ENCODE assay signal across 8 cellular contexts in the genomic region with DNA sequence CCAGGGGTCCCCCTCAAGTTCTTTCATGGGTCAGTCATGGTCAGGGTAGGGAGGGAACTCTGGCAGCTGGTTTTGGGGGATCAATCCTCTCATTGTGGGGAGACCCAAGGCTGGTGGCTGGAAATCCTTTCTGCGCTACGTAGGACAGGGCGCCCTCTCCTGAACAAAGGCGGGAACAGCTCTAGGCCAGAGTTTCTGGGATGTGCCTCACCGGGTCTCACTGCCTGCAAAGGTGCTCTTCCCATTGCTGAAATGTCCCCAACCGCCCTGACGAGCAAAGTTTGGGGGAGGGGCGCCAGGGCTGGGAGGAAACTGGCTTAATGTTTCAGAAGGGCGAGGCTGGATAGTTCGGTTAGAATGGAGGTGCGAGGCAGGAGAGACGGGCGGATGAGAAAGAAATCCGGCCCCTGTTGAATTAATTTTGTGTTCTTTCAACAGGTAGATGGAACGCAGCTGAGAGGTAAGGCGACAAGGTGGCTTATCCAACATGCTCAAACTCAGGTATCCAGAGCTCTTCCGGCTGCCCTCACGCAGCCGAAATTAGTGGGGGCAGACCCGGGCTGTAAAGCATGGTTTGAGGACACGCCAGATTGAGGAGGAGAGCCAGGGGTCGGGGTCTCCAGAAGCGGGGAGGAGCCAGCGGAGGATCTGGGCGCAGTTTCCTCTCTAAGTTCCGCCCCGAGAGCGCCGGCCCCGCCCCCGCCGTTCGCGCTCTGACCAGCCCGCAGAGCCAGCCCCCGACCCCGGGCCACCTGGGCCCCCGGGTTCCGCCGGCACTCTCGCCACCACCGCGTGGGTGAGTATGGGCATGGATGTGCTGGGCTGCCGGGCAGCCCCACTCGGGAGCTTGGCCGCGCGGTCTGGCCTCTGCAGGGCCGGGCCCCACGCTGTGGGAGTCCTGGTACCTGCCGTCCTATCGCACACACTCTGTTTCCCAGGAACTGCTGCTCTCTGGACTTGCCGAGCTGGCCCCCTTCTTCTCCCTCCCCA. TPM values are rescaled to one million over a fixed set of nuclear protein-coding genes. Genes with fewer than 3 reads are reported as not detected.
DNase-seq lines count a peak whose midpoint lies in the region; ATAC-seq and TF ChIP-seq lines count a peak whose summit lies in the region.

Gene PGAP2 (plus strand): TSS at position 705 of the 990 bp plus-strand sequence. CDS start 2,700 bp downstream, outside the sequence.

- H3K27ac Mint-ChIP-seq in H9, result peak within 1 kb of the TSS; percentile 94 to 96 (median 95)
- H3K27ac Mint-ChIP-seq in T-helper 2 cell treated with Interferon-gamma antibody and Interleukin-4, amounts not matched to agents 5 μg/mL and 100 μg/mL, for 36 hours, result peak within 1 kb of the TSS; percentile 87
- H3K27ac Mint-ChIP-seq in brain, result peak within 1 kb of the TSS; percentile 14 to 85 (median 73)

- ATAC-seq in HG02970 (IDR thresholded peaks at IDR 0.05; ENCODE audit: low FRiP score, unreplicated experiment), result no peak

- H2BK120ac ChIP-seq in H9 (ENCODE audit: low read depth, low read length, poor library complexity, severe bottlenecking), result no peak within 1 kb of the TSS

- DNase-seq in GDM1 (lab: John Stamatoyannopoulos, UW) (peak; percentile 28), H9 (peak; percentile 89), NB4 (ENCODE audit: low read depth) (peak; percentile 78)
- DNase-seq in T-helper 2 cell treated with Interferon-gamma antibody and Interleukin-4, amounts not matched to agents 5 μg/mL and 100 μg/mL, for 36 hours (ENCODE audit: low spot score), result peak; percentile 63

- H3K56ac ChIP-seq in H9 (ENCODE audit: insufficient read length, low read depth, low read length), result no peak within 1 kb of the TSS

- H3K36me3 ChIP-seq in iPS-15b (ENCODE audit: control insufficient read depth, insufficient read depth, low read length) (peaks cover 2% of the 10 kb centered on the region), skeletal muscle satellite cell (ENCODE audit: insufficient read depth, low read length) (no peaks in the 10 kb centered on the region)

- peak within 1 kb of the TSS; percentile 86 to 98 for H3K4me3 Mint-ChIP-seq in H9
- peak within 1 kb of the TSS; percentile 91 for H3K4me3 Mint-ChIP-seq in T-helper 2 cell treated with Interferon-gamma antibody and Interleukin-4, amounts not matched to agents 5 μg/mL and 100 μg/mL, for 36 hours
- H3K4me3 Mint-ChIP-seq in brain, result peak within 1 kb of the TSS; percentile 90 to 96 (median 92)

- H3K23ac ChIP-seq in H9 (ENCODE audit: insufficient read length, low read depth, low read length), result no peak within 1 kb of the TSS

- TF ChIP-seq CTCF in H9 (conservative IDR thresholded peaks at IDR 0.05) (peak; percentile 80), NB4 (IDR thresholded peaks at IDR 0.05; ENCODE audit: low read depth, low read length) (peak; percentile 68), brain (conservative IDR thresholded peaks at IDR 0.05) (peak; percentile 55 to 71)

- H3K79me1 ChIP-seq in H9 (ENCODE audit: insufficient read depth, low read depth, low read length, poor library complexity, severe bottlenecking), result no peaks in the 10 kb centered on the region

- H3K4me3 ChIP-seq in NB4 (ENCODE audit: low read depth, low read length), result peak within 1 kb of the TSS; percentile 81
- H3K4me3 ChIP-seq in iPS-15b (ENCODE audit: low read depth, low read length), result peak within 1 kb of the TSS; percentile 90
- H3K4me3 ChIP-seq in skeletal muscle satellite cell (ENCODE audit: low read length), result peak within 1 kb of the TSS; percentile 80

- no peak within 1 kb of the TSS for H3T11ph ChIP-seq in H9 (ENCODE audit: low read length)

- H4K8ac ChIP-seq in H9 (replicated peaks; ENCODE audit: insufficient read length, low read depth, low read length), result no peak within 1 kb of the TSS

- no peak within 1 kb of the TSS for H2BK12ac ChIP-seq in H9 (ENCODE audit: insufficient read length, low read depth, low read length)

- no peak within 1 kb of the TSS for H2BK15ac ChIP-seq in H9 (ENCODE audit: low read depth, low read length)

- H2BK20ac ChIP-seq in H9 (ENCODE audit: low read depth, low read length, poor library complexity, severe bottlenecking), result no peak within 1 kb of the TSS

- peaks cover 14 to 17% of the 10 kb centered on the region in 2 experiments for H3K4me1 Mint-ChIP-seq in H9
- H3K4me1 Mint-ChIP-seq in T-helper 2 cell treated with Interferon-gamma antibody and Interleukin-4, amounts not matched to agents 5 μg/mL and 100 μg/mL, for 36 hours (ENCODE audit: low read depth), result peaks cover 14% of the 10 kb centered on the region
- H3K4me1 Mint-ChIP-seq in brain, result peaks cover 14% of the 10 kb centered on the region

- H3K27me3 ChIP-seq in H9 (ENCODE audit: insufficient read depth, low read length) (no peaks in the 10 kb centered on the region), iPS-15b (ENCODE audit: control insufficient read depth, insufficient read depth, low read length) (no peaks in the 10 kb centered on the region), skeletal muscle satellite cell (ENCODE audit: control insufficient read depth, insufficient read depth, low read length) (no peaks in the 10 kb centered on the region)

- WGBS in H9 (ENCODE audit: extremely low coverage, insufficient read length, low lambda C conversion rate), result no CpG with 5 or more reads among the region's 53 CpGs

- H3K9ac ChIP-seq in H9 (ENCODE audit: extremely low read depth, insufficient read length, low read length) (peak within 1 kb of the TSS; percentile 56), iPS-15b (ENCODE audit: low read depth, low read length) (peak within 1 kb of the TSS; percentile 63), skeletal muscle satellite cell (ENCODE audit: low read depth, low read length) (peak within 1 kb of the TSS; percentile 87)

- H2AFZ ChIP-seq in H9 (ENCODE audit: low read length), result peak within 1 kb of the TSS; percentile 41

- H3K79me2 ChIP-seq in H9 (ENCODE audit: insufficient read depth, low read length), result 0 out of 2 replicates have a peak, but pooled peaks cover 2% of the 10 kb centered on the region

- no peak within 1 kb of the TSS for H4K5ac ChIP-seq in H9 (ENCODE audit: insufficient read length, low read depth, low read length)

- no peaks in the 10 kb centered on the region for H3K9me3 Mint-ChIP-seq in H9
- no peaks in the 10 kb centered on the region for H3K9me3 Mint-ChIP-seq in T-helper 2 cell treated with Interferon-gamma antibody and Interleukin-4, amounts not matched to agents 5 μg/mL and 100 μg/mL, for 36 hours
- no peaks in the 10 kb centered on the region for H3K9me3 Mint-ChIP-seq in brain

- H3K9me3 ChIP-seq in H9 (ENCODE audit: control insufficient read depth, low read depth, low read length), result no peaks in the 10 kb centered on the region
- no peaks in the 10 kb centered on the region for H3K9me3 ChIP-seq in iPS-15b (ENCODE audit: control insufficient read depth, insufficient read depth, low read length)
- no peaks in the 10 kb centered on the region for H3K9me3 ChIP-seq in skeletal muscle satellite cell (replicated peaks; ENCODE audit: low read length)

- H3K27me3 Mint-ChIP-seq in H9 (ENCODE audit: low read depth) (no peaks in the 10 kb centered on the region), brain (no peaks in the 10 kb centered on the region)
- no peaks in the 10 kb centered on the region for H3K27me3 Mint-ChIP-seq in T-helper 2 cell treated with Interferon-gamma antibody and Interleukin-4, amounts not matched to agents 5 μg/mL and 100 μg/mL, for 36 hours (ENCODE audit: low read depth)

- no peak within 1 kb of the TSS for H3K27ac ChIP-seq in H9 (ENCODE audit: insufficient read length, low read depth, low read length)

- H3K23me2 ChIP-seq in H9 (ENCODE audit: insufficient read length, low read depth, low read length, poor library complexity, severe bottlenecking), result peaks cover 9% of the 10 kb centered on the region

- no peak within 1 kb of the TSS for H2BK5ac ChIP-seq in H9 (ENCODE audit: insufficient read length, low read length)

- no peak within 1 kb of the TSS for H4K91ac ChIP-seq in H9 (ENCODE audit: insufficient read length, low read depth, low read length)

- no peaks in the 10 kb centered on the region for H3K4me1 ChIP-seq in H9 (ENCODE audit: insufficient read depth, low read length)
- H3K4me1 ChIP-seq in iPS-15b (ENCODE audit: control insufficient read depth, insufficient read depth, low read length), result no peaks in the 10 kb centered on the region
- H3K4me1 ChIP-seq in skeletal muscle satellite cell (ENCODE audit: control insufficient read depth, insufficient read depth, low read length), result peaks cover 16% of the 10 kb centered on the region

- H3K4me2 ChIP-seq in H9 (ENCODE audit: insufficient read depth, insufficient read length, low read length) (peak within 1 kb of the TSS; percentile 76), skeletal muscle satellite cell (ENCODE audit: low read length) (peak within 1 kb of the TSS; percentile 99)

- peak; percentile 45 for TF ChIP-seq POLR2A in NB4 (IDR thresholded peaks at IDR 0.05; ENCODE audit: extremely low read depth, insufficient read length)

- no peak within 1 kb of the TSS for H2AK5ac ChIP-seq in H9 (ENCODE audit: insufficient read length, low read length)

- peak within 1 kb of the TSS; percentile 51 for H3K18ac ChIP-seq in H9 (ENCODE audit: insufficient read length, low read depth, low read length)

- H3K14ac ChIP-seq in H9 (ENCODE audit: insufficient read depth, low read length), result 0 out of 2 replicates have a peak within 1 kb of the TSS, but pooled peaks have one; percentile 62

- no peak within 1 kb of the TSS for H3K4ac ChIP-seq in H9 (ENCODE audit: low read depth, low read length)

- H3K36me3 Mint-ChIP-seq in H9 (ENCODE audit: insufficient read depth in 1 of 3, low read depth in 3 of 3) (peaks cover 0 to 5% (median 0%) of the 10 kb centered on the region in 3 experiments; a peak in 2 of 7 replicates), brain (no peaks in the 10 kb centered on the region)
- H3K36me3 Mint-ChIP-seq in T-helper 2 cell treated with Interferon-gamma antibody and Interleukin-4, amounts not matched to agents 5 μg/mL and 100 μg/mL, for 36 hours (ENCODE audit: low read depth), result no peaks in the 10 kb centered on the region

- H4K20me1 ChIP-seq in H9 (ENCODE audit: control insufficient read depth, insufficient read depth, insufficient read length), result no peaks in the 10 kb centered on the region

RNA-seq across cellular contexts. Expression of gene PGAP2, which starts in this region (rescaled TPM):
- total RNA-seq in H9 (2021), result 36.1 and 37.4 TPM in 2 replicates
- polyA plus RNA-seq in brain (ENCODE audit: insufficient read depth, low read depth, low replicate concordance), result 16.0 TPM
- total RNA-seq in skeletal muscle satellite cell (2012; rRNA removed), result 11.9 and 13.3 TPM in 2 replicates

Comparison
In these comparisons a context has a peak if more than half of its experiments do, and no peak if none do; other contexts are left out.
1. DNase-seq: peak in every context shown above with its lines; median percentile 89 in H9; 78 in NB4; 63 in T-helper 2 cell treated with Interferon-gamma antibody and Interleukin-4, amounts not matched to agents 5 μg/mL and 100 μg/mL, for 36 hours; 28 in GDM1.